In the genomic region with DNA sequence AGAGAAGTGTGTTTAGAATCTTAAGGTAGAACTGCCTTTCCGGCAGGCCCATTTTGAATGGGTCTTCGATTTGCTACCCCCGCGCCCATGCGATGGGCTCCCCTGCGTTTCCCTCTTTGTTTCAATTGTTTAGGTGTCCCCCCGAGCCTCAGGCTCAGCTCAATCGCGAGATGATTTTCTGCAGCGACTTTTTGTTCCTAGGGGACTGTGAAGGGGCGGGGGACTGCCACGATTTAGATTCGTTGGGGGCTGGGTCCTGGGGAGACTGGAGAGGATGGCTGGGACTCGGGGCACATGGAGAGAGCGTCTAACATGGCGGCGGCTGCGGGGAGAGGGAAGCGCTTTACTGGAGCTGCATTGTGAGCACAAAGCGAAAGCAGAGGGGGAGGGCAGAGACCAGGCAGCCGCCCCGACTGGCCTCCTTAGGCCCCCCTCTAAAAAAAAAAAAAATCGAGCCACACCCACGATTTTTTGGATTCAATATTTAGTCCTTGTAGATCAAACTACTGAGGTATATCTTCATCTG, we compare ENCODE assay signal across 8 cellular contexts.
DNase-seq lines count a peak whose midpoint lies in the region; ATAC-seq lines count a peak whose summit lies in the region.

No MANE protein-coding gene starts in this region.

- no peaks in the 10 kb centered on the region for H3K9me3 ChIP-seq in mucosa of stomach (ENCODE audit: control insufficient read depth, low read length)

- H3K9ac ChIP-seq in mucosa of stomach (ENCODE audit: low read length) = peak overlapping the region; percentile 95

- H3K27me3 ChIP-seq in mucosa of stomach (ENCODE audit: control insufficient read depth, insufficient read depth, low read length) = no peaks in the 10 kb centered on the region

- peak overlapping the region; percentile 83 for H3K4me3 ChIP-seq in mucosa of stomach (ENCODE audit: low read length)

- ATAC-seq in GM18870 (IDR thresholded peaks at IDR 0.05; ENCODE audit: unreplicated experiment) (peak; percentile 39), HG03520 (IDR thresholded peaks at IDR 0.05; ENCODE audit: unreplicated experiment) (peak; percentile 37)

- H3K36me3 ChIP-seq in mucosa of stomach (ENCODE audit: control insufficient read depth, insufficient read depth, low read length) = no peaks in the 10 kb centered on the region

- H3K4me1 ChIP-seq in mucosa of stomach (ENCODE audit: control insufficient read depth, insufficient read depth, low read length) = peaks cover 18% of the 10 kb centered on the region

- in situ Hi-C loops in ACHN (cut with HindIII; ENCODE audit: low pct_ligation_motif_present, low pct_unique_long_range_greater_than_20kb, low sequenced_read_pairs) = no loop called here

- DNase-seq in ACHN (peak; percentile 76), NOMO-1 treated with dmso at 0.1 percent for 144 hours (lab: John Stamatoyannopoulos, UW; ENCODE audit: unreplicated experiment) (peak; percentile 68), activated T-cell treated with anti-CD3 and anti-CD28 coated beads for 24 hours (ENCODE audit: low read depth) (peak; percentile 74), epithelial cell of prostate (ENCODE audit: low read depth, low spot score) (no peak)
- peak; percentile 85 for DNase-seq in stimulated activated CD8-positive, alpha-beta memory T cell treated with anti-CD3 and anti-CD28 coated beads, Interleukin-4, amount 100 ng/mL, for 48 hours

- H3K27ac ChIP-seq in epithelial cell of prostate = peak overlapping the region; percentile 94
